12 cellular contexts compared by ENCODE assay signal in the genomic region with DNA sequence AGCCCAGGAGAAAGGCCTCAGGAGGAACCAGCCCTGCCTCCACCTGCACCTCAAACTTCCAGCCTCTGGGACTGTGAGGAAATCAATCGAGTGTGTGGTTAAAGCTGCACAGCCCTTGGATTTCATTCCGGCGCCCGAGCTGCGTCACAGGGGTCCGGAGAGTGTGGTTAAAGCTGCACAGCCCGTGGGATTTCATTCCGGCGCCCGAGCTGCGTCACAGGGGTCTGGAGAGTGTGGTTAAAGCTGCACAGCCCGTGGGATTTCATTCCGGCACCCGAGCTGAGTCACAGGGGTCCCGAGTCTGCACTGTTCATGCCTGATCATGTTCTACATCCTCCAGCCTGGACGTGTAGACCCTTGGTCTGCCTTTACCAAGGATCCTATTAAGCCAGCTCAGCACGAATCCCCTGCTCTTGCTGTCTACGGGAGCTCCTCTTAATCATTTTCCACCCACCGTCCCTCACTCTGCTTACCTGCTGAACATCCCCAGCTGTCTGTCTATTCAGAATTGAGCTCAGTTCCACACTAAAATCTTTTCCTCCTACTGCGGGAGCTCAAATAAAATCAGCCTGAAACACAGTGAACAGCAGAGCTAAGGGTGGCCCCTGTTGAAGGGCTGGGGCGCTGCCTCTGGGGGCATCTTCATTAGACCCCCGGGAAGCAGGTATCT.
A peak's percentile ranks its signal among the peaks of the same experiment; 100 is the strongest.
DNase-seq lines count a peak whose midpoint lies in the region; FAIRE-seq and TF ChIP-seq lines count a peak whose summit lies in the region.
"Had no signal": no experiment of that assay in that cellular context is flagged by ENCODE, and none has a peak within 500 bp of the region (broad histone marks: within the 10 kb centered on the region; RNA-seq: fewer than 3 reads in every experiment).

No MANE protein-coding gene starts in this region.

- H3K27me3 ChIP-seq in bronchial epithelial cell (ENCODE audit: control insufficient read depth, insufficient read depth, low read length) = no peaks in the 10 kb centered on the region
- H3K27me3 ChIP-seq: BE2C had no signal

- H3K4me3 ChIP-seq in NB4 (ENCODE audit: low read depth, low read length) (no peak overlapping the region), bronchial epithelial cell (ENCODE audit: low read depth, low read length) (no peak overlapping the region)
- H3K4me3 ChIP-seq: A549 had no signal

- no peak for TF ChIP-seq CTCF in NB4 (IDR thresholded peaks at IDR 0.05; ENCODE audit: low read depth, low read length)
- TF ChIP-seq CTCF in bronchial epithelial cell (IDR thresholded peaks at IDR 0.05; ENCODE audit: insufficient read depth, low read length, severe bottlenecking) = no peak

- peak; percentile 13 for FAIRE-seq in bronchial epithelial cell (lab: Jason Lieb, UNC)
- FAIRE-seq: A549, D721Med had no signal

- DNase-seq in NB4 (ENCODE audit: low read depth) (peak; percentile 22), bronchial epithelial cell (ENCODE audit: low read depth) (no peak), putamen (ENCODE audit: low spot score) (peak; percentile 52), NCI-H1105 (lab: John Stamatoyannopoulos, UW) (no peak), hippocampal formation (lab: John Stamatoyannopoulos, UW) (no peak)
- no peak for DNase-seq in activated effector memory CD4-positive, alpha-beta T cell treated with anti-CD3 and anti-CD28 coated beads, Interleukin-2, amount 50 U/mL, for 16 hours
- DNase-seq: BE2C; CD4-positive, alpha-beta memory T cell; DMS153; DND-41 had no signal

- no peaks in the 10 kb centered on the region for H3K36me3 ChIP-seq in bronchial epithelial cell (ENCODE audit: control insufficient read depth, insufficient read depth, low read length)
- H3K36me3 ChIP-seq: BE2C had no signal

- no peak for TF ChIP-seq POLR2A in NB4 (IDR thresholded peaks at IDR 0.05; ENCODE audit: extremely low read depth, insufficient read length)

Comparison
In these comparisons a context has a peak if more than half of its experiments do, and no peak if none do; other contexts are left out.
1. DNase-seq: peak in NB4 (single experiment) and putamen (single experiment); none in bronchial epithelial cell (single experiment), activated effector memory CD4-positive, alpha-beta T cell treated with anti-CD3 and anti-CD28 coated beads, Interleukin-2, amount 50 U/mL, for 16 hours (single experiment), NCI-H1105 (single experiment) and hippocampal formation (0 of 2).